Comparison of ENCODE assay signal across 37 cellular contexts in the genomic region with DNA sequence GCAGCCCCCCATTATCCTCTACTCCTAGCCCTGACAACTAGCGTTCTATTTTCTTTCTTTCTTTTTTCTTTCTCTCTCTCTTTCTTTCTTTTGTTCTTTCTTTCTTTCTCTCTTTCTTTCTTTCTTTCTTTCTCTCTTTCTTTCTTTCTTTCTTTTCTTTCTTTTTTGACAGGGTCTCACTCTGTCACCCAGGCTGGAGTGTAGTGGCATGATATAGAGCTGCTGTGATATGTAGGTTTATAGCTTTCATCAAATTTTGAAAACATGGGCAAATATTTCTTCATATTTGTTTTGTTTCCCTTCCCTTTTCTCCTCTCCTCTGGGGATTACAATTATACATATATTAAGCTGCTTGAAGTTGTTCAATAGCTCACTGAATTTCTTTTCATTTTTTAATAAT. TPM values are rescaled to one million over a fixed set of nuclear protein-coding genes. Genes with fewer than 3 reads are reported as not detected.
"Had no signal": no experiment of that assay in that cellular context is flagged by ENCODE, and none has a peak within 500 bp of the region (broad histone marks: within the 10 kb centered on the region; RNA-seq: fewer than 3 reads in every experiment).

No MANE protein-coding gene starts in this region.

- H3K36me3 ChIP-seq: adrenal gland, ascending aorta, brain microvascular endothelial cell, breast epithelium, cardiac muscle cell had no signal

- H3K9me3 Mint-ChIP-seq: activated naive CD4-positive, alpha-beta T cell treated with anti-CD3 and anti-CD28 coated beads for 36 hours; activated naive CD4-positive, alpha-beta T cell treated with anti-CD3 and anti-CD28 coated beads, Interleukin-2, amount 50 U/mL, for 72 hours; activated naive CD8-positive, alpha-beta T cell treated with anti-CD3 and anti-CD28 coated beads, Interleukin-2, amount 10 ng/mL, durations not matched to agents 7 days and 5 days; activated naive CD8-positive, alpha-beta T cell treated with anti-CD3 and anti-CD28 coated beads, Interleukin-2, amount 50 U/mL, for 24 hours; activated T-cell treated with anti-CD3 and anti-CD28 coated beads, Interleukin-2, amount 50 U/mL, for 24 hours; activated T-cell treated with anti-CD3 and anti-CD28 coated beads, Interleukin-2, amount 50 U/mL, for 4 hours; activated T-helper 1 cell treated with anti-CD3 and anti-CD28 coated beads, Interleukin-12 subunit alpha, Interleukin-12 subunit beta, Interleukin-2, Interleukin-4 antibody, amounts not matched to agents 30 ng/mL and 10 ng/mL and 1 ng/mL, durations not matched to agents 14 hours and 24 hours and 36 hours; activated T-helper 17 cell treated with anti-CD3 and anti-CD28 coated beads, Interleukin-2, amount 50 U/mL, for 72 hours; activated T-helper 2 cell treated with anti-CD3 and anti-CD28 coated beads, Interferon-gamma antibody, Interleukin-2, Interleukin-4, amounts not matched to agents 10 μg/mL and 5 μg/mL and 100 μg/mL, durations not matched to agents 14 hours and 24 hours and 36 hours had no signal

- ATAC-seq: activated naive CD4-positive, alpha-beta T cell treated with anti-CD3 and anti-CD28 coated beads, Interleukin-2, amount 50 U/mL, for 72 hours; activated naive CD8-positive, alpha-beta T cell treated with anti-CD3 and anti-CD28 coated beads, Interleukin-2, amount 50 U/mL, for 24 hours; activated T-cell treated with anti-CD3 and anti-CD28 coated beads, Interleukin-2, amount 50 U/mL, for 4 hours; activated T-cell treated with anti-CD3 and anti-CD28 coated beads, Interleukin-2, amount 50 U/mL, for 72 hours; activated T-helper 17 cell treated with anti-CD3 and anti-CD28 coated beads, Interleukin-2, amount 50 U/mL, for 72 hours; body of pancreas had no signal

- H3K27me3 Mint-ChIP-seq: activated naive CD8-positive, alpha-beta T cell; activated naive CD8-positive, alpha-beta T cell treated with anti-CD3 and anti-CD28 coated beads, Interleukin-2, amount 10 ng/mL, durations not matched to agents 7 days and 5 days; brain had no signal

- DNase-seq: activated effector memory CD4-positive, alpha-beta T cell treated with anti-CD3 and anti-CD28 coated beads, Interleukin-2, amount 50 U/mL, for 16 hours; activated effector memory CD4-positive, alpha-beta T cell treated with Interleukin-2 at 50 U/mL for 16 hours; activated gamma-delta T cell; activated gamma-delta T cell treated with Interleukin-2 at 50 U/mL for 16 hours; activated naive CD4-positive, alpha-beta T cell; activated naive CD4-positive, alpha-beta T cell treated with anti-CD3 and anti-CD28 coated beads for 36 hours; activated naive CD4-positive, alpha-beta T cell treated with anti-CD3 and anti-CD28 coated beads, Interleukin-2, amount 50 U/mL, for 16 hours; activated naive CD4-positive, alpha-beta T cell treated with Interleukin-2 at 50 U/mL for 16 hours; activated naive CD8-positive, alpha-beta T cell treated with anti-CD3 and anti-CD28 coated beads for 36 hours; activated naive CD8-positive, alpha-beta T cell treated with anti-CD3 and anti-CD28 coated beads, Interleukin-2, amount 10 ng/mL, durations not matched to agents 7 days and 5 days; activated naive CD8-positive, alpha-beta T cell treated with anti-CD3 and anti-CD28 coated beads, Interleukin-2, amount 50 U/mL, for 24 hours; activated T-cell treated with anti-CD3 and anti-CD28 coated beads, Interleukin-2, amount 50 U/mL, for 1 hour; activated T-cell treated with anti-CD3 and anti-CD28 coated beads, Interleukin-2, amount 50 U/mL, for 24 hours; activated T-cell treated with anti-CD3 and anti-CD28 coated beads, Interleukin-2, amount 50 U/mL, for 4 hours; activated T-cell treated with anti-CD3 and anti-CD28 coated beads, Interleukin-2, amount 50 U/mL, for 48 hours; activated T-cell treated with anti-CD3 and anti-CD28 coated beads, Interleukin-2, amount 50 U/mL, for 72 hours; adrenal gland; amniotic stem cell; amygdala; anterior cingulate cortex; aorta; body of pancreas; brain microvascular endothelial cell; caudate nucleus; central memory CD4-positive, alpha-beta T cell; cerebellar nuclear complex had no signal

- H3K27ac Mint-ChIP-seq: activated naive CD4-positive, alpha-beta T cell treated with anti-CD3 and anti-CD28 coated beads for 36 hours; activated naive CD4-positive, alpha-beta T cell treated with anti-CD3 and anti-CD28 coated beads, Interleukin-2, amount 50 U/mL, for 72 hours; activated naive CD8-positive, alpha-beta T cell; activated naive CD8-positive, alpha-beta T cell treated with anti-CD3 and anti-CD28 coated beads for 36 hours; activated naive CD8-positive, alpha-beta T cell treated with anti-CD3 and anti-CD28 coated beads, Interleukin-2, amount 10 ng/mL, durations not matched to agents 7 days and 5 days; activated naive CD8-positive, alpha-beta T cell treated with anti-CD3 and anti-CD28 coated beads, Interleukin-2, amount 50 U/mL, for 24 hours; activated T-cell treated with anti-CD3 and anti-CD28 coated beads, Interleukin-2, amount 50 U/mL, for 24 hours; activated T-cell treated with anti-CD3 and anti-CD28 coated beads, Interleukin-2, amount 50 U/mL, for 72 hours; activated T-helper 1 cell treated with anti-CD3 and anti-CD28 coated beads, Interleukin-12 subunit alpha, Interleukin-12 subunit beta, Interleukin-2, Interleukin-4 antibody, amounts not matched to agents 30 ng/mL and 10 ng/mL and 1 ng/mL, durations not matched to agents 14 hours and 24 hours and 36 hours; activated T-helper 17 cell treated with anti-CD3 and anti-CD28 coated beads, Interleukin-2, amount 50 U/mL, for 72 hours; activated T-helper 2 cell treated with anti-CD3 and anti-CD28 coated beads, Interferon-gamma antibody, Interleukin-2, Interleukin-4, amounts not matched to agents 10 μg/mL and 5 μg/mL and 100 μg/mL, durations not matched to agents 14 hours and 24 hours and 36 hours; brain had no signal

- H3K4me1 Mint-ChIP-seq: activated naive CD8-positive, alpha-beta T cell treated with anti-CD3 and anti-CD28 coated beads for 36 hours; activated naive CD8-positive, alpha-beta T cell treated with anti-CD3 and anti-CD28 coated beads, Interleukin-2, amount 10 ng/mL, durations not matched to agents 7 days and 5 days; activated naive CD8-positive, alpha-beta T cell treated with anti-CD3 and anti-CD28 coated beads, Interleukin-2, amount 50 U/mL, for 24 hours; activated T-helper 17 cell treated with anti-CD3 and anti-CD28 coated beads, Interleukin-2, amount 50 U/mL, for 72 hours; brain; central memory CD8-positive, alpha-beta T cell had no signal

- H3K36me3 Mint-ChIP-seq: activated naive CD4-positive, alpha-beta T cell treated with anti-CD3 and anti-CD28 coated beads, Interleukin-2, amount 50 U/mL, for 72 hours; activated naive CD8-positive, alpha-beta T cell; activated naive CD8-positive, alpha-beta T cell treated with anti-CD3 and anti-CD28 coated beads, Interleukin-2, amount 10 ng/mL, durations not matched to agents 7 days and 5 days; brain had no signal

- H3K4me3 ChIP-seq: adrenal gland, ascending aorta, body of pancreas, breast epithelium, cardiac muscle cell had no signal

- H3K27me3 ChIP-seq: ascending aorta, body of pancreas, brain microvascular endothelial cell, breast epithelium, cardiac muscle cell had no signal

- FAIRE-seq: bronchial epithelial cell had no signal

- H3K4me3 Mint-ChIP-seq: activated naive CD4-positive, alpha-beta T cell treated with anti-CD3 and anti-CD28 coated beads for 36 hours; activated naive CD8-positive, alpha-beta T cell; activated naive CD8-positive, alpha-beta T cell treated with anti-CD3 and anti-CD28 coated beads for 36 hours; activated naive CD8-positive, alpha-beta T cell treated with anti-CD3 and anti-CD28 coated beads, Interleukin-2, amount 10 ng/mL, durations not matched to agents 7 days and 5 days; activated naive CD8-positive, alpha-beta T cell treated with anti-CD3 and anti-CD28 coated beads, Interleukin-2, amount 50 U/mL, for 24 hours; activated T-cell treated with anti-CD3 and anti-CD28 coated beads, Interleukin-2, amount 50 U/mL, for 24 hours; activated T-cell treated with anti-CD3 and anti-CD28 coated beads, Interleukin-2, amount 50 U/mL, for 4 hours; activated T-cell treated with anti-CD3 and anti-CD28 coated beads, Interleukin-2, amount 50 U/mL, for 72 hours; activated T-helper 1 cell treated with anti-CD3 and anti-CD28 coated beads, Interleukin-12 subunit alpha, Interleukin-12 subunit beta, Interleukin-2, Interleukin-4 antibody, amounts not matched to agents 30 ng/mL and 10 ng/mL and 1 ng/mL, durations not matched to agents 14 hours and 24 hours and 36 hours; activated T-helper 17 cell treated with anti-CD3 and anti-CD28 coated beads, Interleukin-2, amount 50 U/mL, for 72 hours; brain; central memory CD8-positive, alpha-beta T cell had no signal

- H3K9me3 ChIP-seq: adrenal gland, ascending aorta, body of pancreas had no signal

- H3K4me1 ChIP-seq: adrenal gland, ascending aorta, body of pancreas, breast epithelium had no signal

- H3K27ac ChIP-seq: adrenal gland, ascending aorta, body of pancreas, brain microvascular endothelial cell, breast epithelium, cardiac muscle cell had no signal

RNA-seq across cellular contexts. Expression of a gene that starts 39.1 kb away (rescaled TPM):
- polyA plus RNA-seq: cardiac muscle cell had no signal
